In genomic region chr4:18021470-18021719, GRCh38 we compare ENCODE assay signal across 8 cellular contexts. TPM values are rescaled to one million over a fixed set of nuclear protein-coding genes. Genes with fewer than 3 reads are reported as not detected.
A peak's percentile ranks its signal among the peaks of the same experiment; 100 is the strongest.
DNase-seq lines count a peak whose midpoint lies in the region; ATAC-seq and TF ChIP-seq lines count a peak whose summit lies in the region.

No MANE protein-coding gene starts in this region.

- TF ChIP-seq CTCF in CD14-positive monocyte (IDR thresholded peaks at IDR 0.05) = no peak
- no peak for TF ChIP-seq CTCF in nephron progenitor cell (IDR thresholded peaks at IDR 0.05)
- no peak for TF ChIP-seq CTCF in GM13977 (IDR thresholded peaks at IDR 0.05; ENCODE audit: extremely low read depth, insufficient read depth, missing control alignments)

- H3K36me3 ChIP-seq in MG63 = no peaks in the 10 kb centered on the region

- H3K36me3 Mint-ChIP-seq in CD14-positive monocyte (peaks cover 0 to 3% of the 10 kb centered on the region in 2 donors), nephron progenitor cell (ENCODE audit: low read depth) (peaks cover 10% of the 10 kb centered on the region)
- peaks cover 10% of the 10 kb centered on the region for H3K36me3 Mint-ChIP-seq in effector memory CD8-positive, alpha-beta T cell (ENCODE audit: insufficient read depth)

- peaks cover 4 to 19% (median 17%) of the 10 kb centered on the region in 3 donors for H3K27me3 Mint-ChIP-seq in CD14-positive monocyte (ENCODE audit: low read depth in 3 of 3)
- no peaks in the 10 kb centered on the region for H3K27me3 Mint-ChIP-seq in effector memory CD8-positive, alpha-beta T cell
- H3K27me3 Mint-ChIP-seq in nephron progenitor cell (ENCODE audit: low read depth, poor library complexity) = peaks cover 35% of the 10 kb centered on the region

- H3K27me3 ChIP-seq in MG63 = no peaks in the 10 kb centered on the region

- peak; percentile 3 for ATAC-seq in GM21576 (IDR thresholded peaks at IDR 0.05; ENCODE audit: unreplicated experiment)
- no peak for ATAC-seq in effector memory CD8-positive, alpha-beta T cell (replicated peaks)

- H3K9me3 ChIP-seq in MG63 = no peaks in the 10 kb centered on the region

- H3K4me3 Mint-ChIP-seq in CD14-positive monocyte = peak overlapping the region; percentile 96 to 100
- peak overlapping the region; percentile 87 to 93 for H3K4me3 Mint-ChIP-seq in effector memory CD8-positive, alpha-beta T cell
- H3K4me3 Mint-ChIP-seq in nephron progenitor cell = peak overlapping the region; percentile 96

- DNase-seq in CD14-positive monocyte (ENCODE audit: low spot score) = no peak
- DNase-seq in MG63 = no peak
- no peak for DNase-seq in effector memory CD8-positive, alpha-beta T cell
- no peak for DNase-seq in nephron progenitor cell
- DNase-seq in activated gamma-delta T cell treated with Interleukin-2 at 50 U/mL for 16 hours = no peak
- DNase-seq in posterior cingulate gyrus = no peak
- no peak for DNase-seq in GM13977 (ENCODE audit: low spot score)

- peak overlapping the region; percentile 77 to 91 (median 87) for H3K27ac Mint-ChIP-seq in CD14-positive monocyte
- H3K27ac Mint-ChIP-seq in effector memory CD8-positive, alpha-beta T cell = peak overlapping the region; percentile 94 to 97
- peak overlapping the region; percentile 90 for H3K27ac Mint-ChIP-seq in nephron progenitor cell

- H3K4me1 Mint-ChIP-seq in CD14-positive monocyte = peaks cover 40% of the 10 kb centered on the region
- H3K4me1 Mint-ChIP-seq in effector memory CD8-positive, alpha-beta T cell (ENCODE audit: low read depth in 2 of 2) = peaks cover 15 to 32% of the 10 kb centered on the region in 2 donors
- H3K4me1 Mint-ChIP-seq in nephron progenitor cell = peaks cover 30% of the 10 kb centered on the region

- intact Hi-C loops in CD14-positive monocyte (cut with micrococcal nuclease) (loop anchor here (5.0 kb wide), 2 partner anchors 209 to 444 kb away; partner anchors contain the start of genes DCAF16 (in 2 of the 2), NCAPG (in 2 of the 2) and LAP3 (in 1 of the 2)), posterior cingulate gyrus (cut with DNase I) (loop anchor here (5.0 kb wide), 2 partner anchors 209 to 571 kb away; partner anchors contain the start of genes DCAF16 and NCAPG)

- H3K9me3 Mint-ChIP-seq in CD14-positive monocyte = peaks cover 0 to 1% (median 0%) of the 10 kb centered on the region in 7 donors
- no peaks in the 10 kb centered on the region for H3K9me3 Mint-ChIP-seq in effector memory CD8-positive, alpha-beta T cell
- H3K9me3 Mint-ChIP-seq in nephron progenitor cell = no peaks in the 10 kb centered on the region

- in situ Hi-C loops in GM13977 (cut with MboI; ENCODE audit: low pct_unique_long_range_greater_than_20kb, low sequenced_read_pairs, unreplicated experiment) = loop anchor here (25.0 kb wide), 1 partner anchor 184 kb away; no protein-coding TSS in a partner anchor

- H3K4me3 ChIP-seq in MG63 = peak overlapping the region; percentile 81

RNA-seq across cellular contexts. Expression of gene LCORL, which starts 0.2 kb away (rescaled TPM):
- 10 to 100 TPM in 1 of 2 donors, 1 to 10 TPM in 1; 9.6 to 19.1 TPM for polyA plus RNA-seq in CD14-positive monocyte
- total RNA-seq in MG63 (2014; rRNA removed; shearing (Covaris generic); ENCODE audit: low replicate concordance) = 5.2 and 6.5 TPM in 2 replicates
